In the genomic region with DNA sequence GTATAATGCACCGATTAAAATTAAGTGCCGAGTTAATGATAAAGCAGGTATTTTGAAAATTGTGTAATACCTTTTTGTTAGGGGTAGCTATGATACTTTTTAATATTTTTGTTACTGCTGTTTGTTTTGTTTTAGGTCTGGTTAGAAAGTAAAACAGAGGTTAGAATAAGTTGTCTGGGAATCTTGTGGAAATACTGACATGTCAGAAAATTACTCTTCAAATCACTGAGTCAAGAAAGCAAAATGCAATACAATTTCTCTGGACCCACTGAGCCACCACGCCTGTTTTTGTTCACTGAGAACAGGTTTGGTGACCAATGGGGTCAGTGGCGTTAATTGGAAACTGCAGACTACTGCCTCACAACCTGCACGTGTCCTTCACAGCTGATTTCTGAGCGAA, we compare ENCODE assay signal across 8 cellular contexts.
"Had no signal": no experiment of that assay in that cellular context is flagged by ENCODE, and none has a peak within 500 bp of the region (broad histone marks: within the 10 kb centered on the region; RNA-seq: fewer than 3 reads in every experiment).

No MANE protein-coding gene starts in this region.

- H3K4me1 Mint-ChIP-seq: GM23338 had no signal

- H3K27ac Mint-ChIP-seq: GM23338, H9 had no signal

- FAIRE-seq: H1, H54, HTR-8/SVneo had no signal

- H3K9ac ChIP-seq: KMS-11 had no signal

- H2AFZ ChIP-seq: GM23338 had no signal

- H3K27ac ChIP-seq: KMS-11 had no signal

- DNase-seq: H9, HCEC 1CT, KBM-7 had no signal

- H3K4me2 ChIP-seq: GM23338, KMS-11 had no signal

- H3K4me3 Mint-ChIP-seq: GM23338, H9 had no signal

- ATAC-seq: GM23338 had no signal

- H3K4me3 ChIP-seq: GM23338 had no signal
